ENCODE assay signal across 8 cellular contexts in genomic region chr4:5758741-5759140, GRCh38. TPM values are rescaled to one million over a fixed set of nuclear protein-coding genes. Genes with fewer than 3 reads are reported as not detected.
DNase-seq lines count a peak whose midpoint lies in the region; ATAC-seq and TF ChIP-seq lines count a peak whose summit lies in the region.

No MANE protein-coding gene starts in this region.

- TF ChIP-seq CTCF in HFF-Myc (IDR thresholded peaks at IDR 0.05; ENCODE audit: low read depth, low read length, missing control alignments), result no peak
- no peak for TF ChIP-seq CTCF in spleen (IDR thresholded peaks at IDR 0.05 in 8 of 11, conservative IDR thresholded peaks at IDR 0.05 in 3 of 11)

- peak overlapping the region; percentile 99 for H3K27ac ChIP-seq in ACC112 (ENCODE audit: low read depth, low read length)
- H3K27ac ChIP-seq in spleen, result no peak overlapping the region

- no peak overlapping the region for H2AFZ ChIP-seq in ACC112 (ENCODE audit: low read length, unreplicated experiment)

- peaks cover 4% of the 10 kb centered on the region for H3K79me2 ChIP-seq in ACC112 (ENCODE audit: control insufficient read depth, insufficient read depth, low read length, unreplicated experiment)

- peaks cover 0 to 5% (median 0%) of the 10 kb centered on the region in 8 donors for H3K9me3 ChIP-seq in spleen

- peaks cover 26% of the 10 kb centered on the region; the same call in 1 of the 2 replicates for H3K36me3 ChIP-seq in ACC112 (ENCODE audit: insufficient read depth, low read length)
- H3K36me3 ChIP-seq in spleen, result peaks cover 0 to 26% (median 0%) of the 10 kb centered on the region in 6 donors

- no peak for ATAC-seq in GM21526 (IDR thresholded peaks at IDR 0.05; ENCODE audit: low FRiP score, unreplicated experiment)

- peak; percentile 88 for DNase-seq in HFF-Myc (ENCODE audit: extremely low read depth, low read depth)
- DNase-seq in activated T-cell treated with anti-CD3 and anti-CD28 coated beads for 48 hours (ENCODE audit: low read depth), result peak; percentile 45
- peak; percentile 51 for DNase-seq in mesenteric fat pad (ENCODE audit: low spot score)
- no peak for DNase-seq in D341Med (ENCODE audit: low spot score)
- DNase-seq in spleen, result no peak
- no peak for DNase-seq in iPS-NIHi11 (ENCODE audit: low spot score)

- H3K27me3 ChIP-seq in ACC112 (ENCODE audit: insufficient read depth, low read length) (no peaks in the 10 kb centered on the region), spleen (replicated peaks in 1 of 7) (no peaks in the 10 kb centered on the region)

- intact Hi-C loops in spleen (cut with DNase I; ENCODE audit: low total_unique reads), result no loop called here

- peaks cover 40% of the 10 kb centered on the region for H3K4me1 ChIP-seq in ACC112 (ENCODE audit: control insufficient read depth, insufficient read depth, low read length, unreplicated experiment)
- H3K4me1 ChIP-seq in spleen, result no peaks in the 10 kb centered on the region

- TF ChIP-seq POLR2A in spleen (IDR thresholded peaks at IDR 0.05), result no peak

- 69 to 77% (median 74%) methylated on average over 7 of the region's 7 CpGs for WGBS in spleen, 5 donors

- H3K4me3 ChIP-seq in ACC112 (ENCODE audit: low read depth, low read length) (no peak overlapping the region), HFF-Myc (replicated peaks; ENCODE audit: low read depth, low read length) (no peak overlapping the region), spleen (no peak overlapping the region)

RNA-seq across cellular contexts. Expression of gene EVC, which starts 47.7 kb away (rescaled TPM):
- total RNA-seq in mesenteric fat pad (16.6 TPM), spleen (10 to 100 TPM in 2 of 7 donors, 1 to 10 TPM in 5; 5.1 to 13.3 (median 9.0) TPM)
- 1 to 10 TPM in 1 of 3 donors, under 1 TPM in 2; 0.20 to 1.2 (median 0.35) TPM for polyA plus RNA-seq in spleen

RNA-seq across cellular contexts. Expression of gene EVC2, which starts 50.4 kb away (rescaled TPM):
- total RNA-seq in mesenteric fat pad, result 4.0 TPM
- 1 to 10 TPM; 2.3 to 4.4 (median 2.9) TPM for total RNA-seq in spleen
- polyA plus RNA-seq in spleen, result under 1 TPM; 0.30 to 0.86 (median 0.58) TPM

Comparison
In these comparisons a context has a peak if more than half of its experiments do, and no peak if none do; other contexts are left out.
1. DNase-seq: peak in HFF-Myc (single experiment), activated T-cell treated with anti-CD3 and anti-CD28 coated beads for 48 hours (single experiment) and mesenteric fat pad (single experiment); none in D341Med (single experiment), spleen (single experiment) and iPS-NIHi11 (single experiment).